In the genomic region with DNA sequence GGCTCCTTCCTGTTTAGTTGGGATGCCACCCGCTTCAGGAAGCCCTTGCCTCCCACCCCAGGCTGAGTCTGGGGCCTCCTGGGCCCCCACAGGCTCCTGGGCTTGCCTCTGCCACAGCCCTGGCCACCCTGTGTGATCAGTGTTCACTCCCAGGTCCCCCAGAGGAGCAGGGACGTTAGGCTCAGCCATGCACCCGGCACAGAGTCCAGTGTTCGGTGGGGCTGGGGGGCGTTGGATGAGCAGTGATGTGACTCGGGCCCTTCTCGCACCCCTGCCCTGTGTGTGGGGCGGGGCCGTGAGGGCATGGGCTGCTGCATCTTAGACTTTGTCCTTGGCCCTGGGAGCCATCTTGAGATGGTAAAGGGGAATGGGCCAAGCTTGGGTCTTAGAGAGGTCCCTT, we compare ENCODE assay signal across 24 cellular contexts. TPM values are rescaled to one million over a fixed set of nuclear protein-coding genes. Genes with fewer than 3 reads are reported as not detected.
"Had no signal": no experiment of that assay in that cellular context is flagged by ENCODE, and none has a peak within 500 bp of the region (broad histone marks: within the 10 kb centered on the region; RNA-seq: fewer than 3 reads in every experiment).

No MANE protein-coding gene starts in this region.

- H3K4me3 ChIP-seq: Peyer's patch had no signal

- H3K36me3 ChIP-seq: Peyer's patch had no signal

- H3K27me3 ChIP-seq: Peyer's patch had no signal

- FAIRE-seq: astrocyte, TTC549 had no signal

- ATAC-seq: activated CD8-positive, alpha-beta memory T cell treated with anti-CD3 and anti-CD28 coated beads, Interleukin-2, amount 10 ng/mL, durations not matched to agents 7 days and 5 days had no signal

- H3K27ac ChIP-seq: Peyer's patch had no signal

- DNase-seq: activated B cell treated with CpG ODN at 0.5 μM for 24 hours; activated CD4-positive, alpha-beta T cell treated with anti-CD3 and anti-CD28 coated beads for 1 hour; activated CD4-positive, alpha-beta T cell treated with anti-CD3 and anti-CD28 coated beads, Interleukin-2, amount 10 ng/mL, durations not matched to agents 24 days and 14 days; activated CD4-positive, alpha-beta T cell treated with anti-CD3 and anti-CD28 coated beads, Interleukin-2, amount 50 U/mL, for 48 hours; activated CD8-positive, alpha-beta memory T cell treated with anti-CD3 and anti-CD28 coated beads, Interleukin-2, amount 10 ng/mL, durations not matched to agents 7 days and 5 days; activated effector memory CD4-positive, alpha-beta T cell treated with anti-CD3 and anti-CD28 coated beads, Interleukin-2, amount 50 U/mL, for 16 hours; activated naive CD4-positive, alpha-beta T cell treated with anti-CD3 and anti-CD28 coated beads for 36 hours; activated T-cell treated with anti-CD3 and anti-CD28 coated beads, Interleukin-2, amount 50 U/mL, for 24 hours; amygdala; cerebellar nuclear complex; MM.1S; NCI-H1105; NCI-H146; NCI-H187 treated with DMSO at 0.1 percent for 48 hours; NCI-H2081 treated with DMSO at 0.1 percent for 48 hours; NCI-H446; NCI-H524; Peyer's patch; SIG-M5; T-helper 2 cell; T1000 had no signal

- H3K9me3 ChIP-seq: Peyer's patch had no signal

RNA-seq across cellular contexts. Expression of gene HTRA3, which starts 29.9 kb away (rescaled TPM):
- total RNA-seq: activated B cell treated with CpG ODN at 0.5 μM for 24 hours; activated CD4-positive, alpha-beta T cell treated with anti-CD3 and anti-CD28 coated beads, Interleukin-2, amount 10 ng/mL, durations not matched to agents 24 days and 14 days; activated CD8-positive, alpha-beta memory T cell treated with anti-CD3 and anti-CD28 coated beads, Interleukin-2, amount 10 ng/mL, durations not matched to agents 7 days and 5 days; activated naive CD4-positive, alpha-beta T cell treated with anti-CD3 and anti-CD28 coated beads for 36 hours; activated T-helper 1 cell treated with anti-CD3 and anti-CD28 coated beads, Interleukin-12 subunit alpha, Interleukin-12 subunit beta, Interleukin-2, Interleukin-4 antibody, amounts not matched to agents 30 ng/mL and 10 ng/mL and 1 ng/mL, durations not matched to agents 14 hours and 24 hours and 36 hours had no signal
